8 cellular contexts compared by ENCODE assay signal in genomic region chr6:53651764-53652401, GRCh38. TPM values are rescaled to one million over a fixed set of nuclear protein-coding genes. Genes with fewer than 3 reads are reported as not detected.
DNase-seq lines count a peak whose midpoint lies in the region; ATAC-seq and TF ChIP-seq lines count a peak whose summit lies in the region.

No MANE protein-coding gene starts in this region.

- no peaks in the 10 kb centered on the region for H3K36me3 Mint-ChIP-seq in chondrocyte (ENCODE audit: low read depth)

- DNase-seq in 8988T, result peak; percentile 46
- peak; percentile 85 for DNase-seq in NCI-H2171 treated with DMSO at 0.1 percent for 48 hours (lab: John Stamatoyannopoulos, UW)
- DNase-seq in activated CD4-positive, CD25-positive, alpha-beta regulatory T cell treated with anti-CD3 and anti-CD28 coated beads, Interleukin-2, amount 50 U/mL, for 72 hours, result peak; percentile 69
- DNase-seq in chondrocyte (ENCODE audit: low spot score), result peak; percentile 91
- peak; percentile 86 to 90 for DNase-seq in left colon
- DNase-seq in stimulated activated CD4-positive, alpha-beta T cell treated with anti-CD3 and anti-CD28 coated beads, Interleukin-1b, Interleukin-23, amount 100 ng/mL, for 24 hours (ENCODE audit: low read depth in 4 of 4, low spot score in 1 of 4), result peak; percentile 25 to 61 (median 48)

- H3K27me3 Mint-ChIP-seq in chondrocyte (ENCODE audit: low read depth), result no peaks in the 10 kb centered on the region

- H3K27ac Mint-ChIP-seq in chondrocyte (ENCODE audit: unreplicated experiment), result peak overlapping the region; percentile 69

- peak; percentile 53 for TF ChIP-seq CTCF in chondrocyte (IDR thresholded peaks at IDR 0.05)

- intact Hi-C loops in left colon (cut with DNase I, micrococcal nuclease), result loop anchor here (2.0 to 10.0 kb wide), 5 partner anchors 63 to 477 kb away; partner anchors contain the start of gene GCLC (in 1 of the 2)

- peak overlapping the region; percentile 80 for H3K4me3 Mint-ChIP-seq in chondrocyte (ENCODE audit: unreplicated experiment)

- no peaks in the 10 kb centered on the region for H3K9me3 Mint-ChIP-seq in chondrocyte (ENCODE audit: low read depth)

- peaks cover 28% of the 10 kb centered on the region for H3K4me1 Mint-ChIP-seq in chondrocyte (ENCODE audit: low read depth)

- ATAC-seq in GM18508 (IDR thresholded peaks at IDR 0.05; ENCODE audit: insufficient read depth, unreplicated experiment), result peak; percentile 27
- ATAC-seq in HG03045 (IDR thresholded peaks at IDR 0.05; ENCODE audit: unreplicated experiment), result peak; percentile 84
- ATAC-seq in left colon, result peak; percentile 96

RNA-seq across cellular contexts. Expression of gene KLHL31, which starts 13.7 kb away (rescaled TPM):
- 0.44 to 1.3 TPM (median 0.55 TPM) in 3 replicates for total RNA-seq in chondrocyte
- under 1 TPM; 0.21 to 0.39 TPM for total RNA-seq in left colon

Comparison
In these comparisons a context has a peak if more than half of its experiments do, and no peak if none do; other contexts are left out.
1. Peak in every context shown above with its lines: DNase-seq and ATAC-seq.
2. ATAC-seq: peak in every context shown above with its lines; median percentile 96 in left colon; 84 in HG03045; 27 in GM18508.